Comparison of ENCODE assay signal across 15 cellular contexts in the genomic region with DNA sequence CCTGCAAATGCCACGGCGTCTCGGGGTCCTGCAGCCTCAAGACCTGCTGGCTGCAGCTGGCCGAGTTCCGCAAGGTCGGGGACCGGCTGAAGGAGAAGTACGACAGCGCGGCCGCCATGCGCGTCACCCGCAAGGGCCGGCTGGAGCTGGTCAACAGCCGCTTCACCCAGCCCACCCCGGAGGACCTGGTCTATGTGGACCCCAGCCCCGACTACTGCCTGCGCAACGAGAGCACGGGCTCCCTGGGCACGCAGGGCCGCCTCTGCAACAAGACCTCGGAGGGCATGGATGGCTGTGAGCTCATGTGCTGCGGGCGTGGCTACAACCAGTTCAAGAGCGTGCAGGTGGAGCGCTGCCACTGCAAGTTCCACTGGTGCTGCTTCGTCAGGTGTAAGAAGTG. TPM values are rescaled to one million over a fixed set of nuclear protein-coding genes. Genes with fewer than 3 reads are reported as not detected.
"Had no signal": no experiment of that assay in that cellular context is flagged by ENCODE, and none has a peak within 500 bp of the region (broad histone marks: within the 10 kb centered on the region; RNA-seq: fewer than 3 reads in every experiment).

No MANE protein-coding gene starts in this region.

- H3K27ac Mint-ChIP-seq: activated naive CD4-positive, alpha-beta T cell treated with anti-CD3 and anti-CD28 coated beads, Interleukin-2, amount 50 U/mL, for 24 hours; activated T-cell treated with anti-CD3 and anti-CD28 coated beads, Interleukin-2, amount 50 U/mL, for 72 hours; nephron; T-helper 1 cell treated with Interleukin-12 subunit alpha and Interleukin-12 subunit beta and Interleukin-4 antibody, amounts not matched to agents 30 μg/mL and 1 μg/mL, for 36 hours had no signal

- DNase-seq: activated effector memory CD4-positive, alpha-beta T cell treated with anti-CD3 and anti-CD28 coated beads, Interleukin-2, amount 50 U/mL, for 16 hours; activated T-cell treated with anti-CD3 and anti-CD28 coated beads, Interleukin-2, amount 50 U/mL, for 72 hours; foreskin melanocyte; head of caudate nucleus; left lung; midbrain; retina; stimulated activated CD4-positive, alpha-beta T cell treated with anti-CD3 and anti-CD28 coated beads, Interleukin-2, amount 100 ng/mL, for 24 hours; stimulated activated naive CD4-positive, alpha-beta T cell treated with Interleukin-2 at 50 U/mL for 16 hours; trophoblast cell had no signal

- H3K4me3 Mint-ChIP-seq: activated naive CD4-positive, alpha-beta T cell treated with anti-CD3 and anti-CD28 coated beads, Interleukin-2, amount 50 U/mL, for 24 hours; activated T-cell treated with anti-CD3 and anti-CD28 coated beads, Interleukin-2, amount 50 U/mL, for 72 hours; nephron; T-helper 1 cell treated with Interleukin-12 subunit alpha and Interleukin-12 subunit beta and Interleukin-4 antibody, amounts not matched to agents 30 μg/mL and 1 μg/mL, for 36 hours had no signal

- H3K27ac ChIP-seq: left lung had no signal

- H3K36me3 ChIP-seq: left lung had no signal

- H3K4me3 ChIP-seq: left lung had no signal

- H3K36me3 Mint-ChIP-seq: activated naive CD4-positive, alpha-beta T cell treated with anti-CD3 and anti-CD28 coated beads, Interleukin-2, amount 50 U/mL, for 24 hours had no signal

- H3K9me3 Mint-ChIP-seq: activated naive CD4-positive, alpha-beta T cell treated with anti-CD3 and anti-CD28 coated beads, Interleukin-2, amount 50 U/mL, for 24 hours; activated T-cell treated with anti-CD3 and anti-CD28 coated beads, Interleukin-2, amount 50 U/mL, for 72 hours; nephron; T-helper 1 cell treated with Interleukin-12 subunit alpha and Interleukin-12 subunit beta and Interleukin-4 antibody, amounts not matched to agents 30 μg/mL and 1 μg/mL, for 36 hours had no signal

- H3K27me3 ChIP-seq: left lung had no signal

- H3K9me3 ChIP-seq: left lung had no signal

- ATAC-seq: activated CD4-positive, CD25-positive, alpha-beta regulatory T cell treated with anti-CD3 and anti-CD28 coated beads, Interleukin-2, amount 50 U/mL, for 24 hours; activated T-cell treated with anti-CD3 and anti-CD28 coated beads, Interleukin-2, amount 50 U/mL, for 72 hours; left lung had no signal

- H3K4me1 Mint-ChIP-seq: activated naive CD4-positive, alpha-beta T cell treated with anti-CD3 and anti-CD28 coated beads, Interleukin-2, amount 50 U/mL, for 24 hours had no signal

RNA-seq across cellular contexts. Expression of a gene that starts 16.8 kb away (rescaled TPM):
- total RNA-seq: activated CD8-positive, alpha-beta memory T cell treated with anti-CD3 and anti-CD28 coated beads for 36 hours had no signal
